2 cellular contexts compared by ENCODE assay signal in genomic region chr11:47989779-47990178, GRCh38.
TF ChIP-seq lines count a peak whose summit lies in the region.

No MANE protein-coding gene starts in this region.

TF ChIP-seq in HEK293, 187 proteins besides CTCF, POLR2A, EP300 and RAD21:
- no peak for TF ChIP-seq PRDM2 (tag by site-specific recombination; IDR thresholded peaks at IDR 0.05; ENCODE audit: borderline replicate concordance)
- no peak for TF ChIP-seq OVOL3 (tag by site-specific recombination; IDR thresholded peaks at IDR 0.05)
- no peak for TF ChIP-seq ZNF610 (tag by site-specific recombination; IDR thresholded peaks at IDR 0.05; ENCODE audit: borderline replicate concordance)
- TF ChIP-seq ZFHX2 (tag by site-specific recombination; conservative IDR thresholded peaks at IDR 0.05), result no peak
- TF ChIP-seq KLF8 (tag by site-specific recombination; IDR thresholded peaks at IDR 0.05), result no peak
- TF ChIP-seq ZNF223 (tag by site-specific recombination; IDR thresholded peaks at IDR 0.05), result no peak
- no peak for TF ChIP-seq ZSCAN30 (tag by site-specific recombination; IDR thresholded peaks at IDR 0.05)
- TF ChIP-seq ZNF580 (tag by site-specific recombination; IDR thresholded peaks at IDR 0.05), result peak; percentile 71
- no peak for TF ChIP-seq ZNF175 (tag by site-specific recombination; IDR thresholded peaks at IDR 0.05)
- TF ChIP-seq ZNF514 (tag by site-specific recombination; IDR thresholded peaks at IDR 0.05), result no peak
- peak; percentile 30; the same call in 1 of the 2 replicates for TF ChIP-seq ZBTB6 (tag by site-specific recombination; IDR thresholded peaks at IDR 0.05)
- TF ChIP-seq TSHZ1 (tag by site-specific recombination; IDR thresholded peaks at IDR 0.05; ENCODE audit: borderline replicate concordance), result no peak
- TF ChIP-seq ZNF266 (tag by site-specific recombination; IDR thresholded peaks at IDR 0.05; ENCODE audit: low read depth), result no peak
- TF ChIP-seq ZNF768 (tag by site-specific recombination; IDR thresholded peaks at IDR 0.05), result peak; percentile 91
- TF ChIP-seq SETDB1 (IDR thresholded peaks at IDR 0.05; ENCODE audit: insufficient read length, low read length), result no peak
- TF ChIP-seq SALL2 (tag by site-specific recombination; IDR thresholded peaks at IDR 0.05; ENCODE audit: borderline replicate concordance), result no peak
- TF ChIP-seq ZNF426 (tag by site-specific recombination; IDR thresholded peaks at IDR 0.05), result no peak

TF ChIP-seq in GM12878, 131 proteins besides CTCF, POLR2A, EP300 and RAD21:
- no peak for TF ChIP-seq SKIL (IDR thresholded peaks at IDR 0.05; ENCODE audit: low read depth, poor library complexity, severe bottlenecking)
- TF ChIP-seq IRF4 (IDR thresholded peaks at IDR 0.05; ENCODE audit: low read depth, low read length), result no peak
- TF ChIP-seq HDAC2 (IDR thresholded peaks at IDR 0.05), result 0 out of 2 replicates have a peak, but pooled peaks have one; percentile 54
